18 cellular contexts compared by ENCODE assay signal in the genomic region with DNA sequence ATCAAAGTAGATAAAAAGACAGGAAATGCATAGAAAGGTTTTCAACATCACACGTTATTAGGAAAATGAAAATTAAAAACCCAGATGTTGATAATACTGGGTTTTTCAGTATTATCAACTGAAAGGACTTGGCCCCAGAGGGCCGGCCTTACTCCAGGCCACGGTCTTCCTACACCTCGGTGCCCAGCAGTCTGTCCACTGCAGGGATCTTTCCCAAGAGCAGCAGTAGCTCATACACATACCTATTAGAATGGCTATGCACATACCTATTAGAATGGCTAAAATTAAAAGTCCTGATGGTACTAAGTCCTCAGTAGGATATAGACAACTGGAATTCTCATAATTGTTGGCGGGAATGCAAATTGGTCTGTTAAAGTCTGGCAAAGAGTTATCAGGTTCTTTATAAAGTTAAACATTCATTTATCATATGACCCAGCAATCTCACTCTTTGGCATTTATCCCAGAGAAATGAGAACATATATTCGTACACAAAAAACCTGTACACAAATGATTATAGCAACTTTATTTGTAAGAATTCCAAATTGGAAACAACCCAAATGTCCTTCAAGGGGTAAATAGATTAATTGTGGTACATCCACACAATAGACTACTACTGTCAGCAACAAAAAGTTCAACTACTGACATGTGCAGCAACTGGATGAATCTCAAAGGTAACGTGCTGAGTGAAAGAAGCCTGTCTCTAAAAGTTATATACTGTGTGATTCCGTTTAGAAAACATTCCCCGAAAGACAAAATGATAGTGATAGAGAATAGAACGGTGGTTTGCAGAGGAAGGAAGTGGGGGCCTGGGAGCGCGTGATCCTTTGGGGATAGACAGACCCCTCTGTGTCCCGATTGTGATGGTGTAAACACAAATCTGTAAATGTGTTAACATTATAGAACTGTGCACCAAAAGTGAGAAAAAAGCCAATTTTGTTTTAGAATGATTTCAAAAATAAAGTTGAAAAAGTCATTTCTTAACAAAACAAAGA.
DNase-seq lines count a peak whose midpoint lies in the region; ATAC-seq, FAIRE-seq and TF ChIP-seq lines count a peak whose summit lies in the region.
"Had no signal": no experiment of that assay in that cellular context is flagged by ENCODE, and none has a peak within 500 bp of the region (broad histone marks: within the 10 kb centered on the region; RNA-seq: fewer than 3 reads in every experiment).

No MANE protein-coding gene starts in this region.

- POLR2A ChIA-PET in MCF 10A (lab: Yijun Ruan, JAX) = interaction anchor here (0.9 to 1.2 kb wide), 2 partner anchors 9 to 62 kb away, joined by 3 read pairs; partner anchors contain the start of gene MCTP2

- no peaks in the 10 kb centered on the region for H3K9me1 ChIP-seq in keratinocyte (ENCODE audit: control insufficient read depth, extremely low read depth, insufficient read depth, low read length)

- H3K9ac ChIP-seq in mammary epithelial cell (ENCODE audit: insufficient read depth, low read length) (no peak overlapping the region), keratinocyte (ENCODE audit: control insufficient read depth, extremely low read depth, insufficient read depth, low read length) (no peak overlapping the region)
- H3K9ac ChIP-seq: GM23248 had no signal

- no peak overlapping the region for H3K4me2 ChIP-seq in mammary epithelial cell (ENCODE audit: insufficient read depth, low read depth, low read length)
- H3K4me2 ChIP-seq in keratinocyte (ENCODE audit: control insufficient read depth, extremely low read depth, insufficient read depth, low read depth, low read length) = no peak overlapping the region

- CTCF ChIA-PET in MCF 10A (lab: Yijun Ruan, JAX) (interaction anchor here (0.6 to 1.5 kb wide), 2 partner anchors 29 to 993 kb away, joined by 3 read pairs; no protein-coding TSS in a partner anchor), mammary epithelial cell (lab: Charles Lee; ENCODE audit: low non-redundant PET) (no interaction called here)

- H3K79me2 ChIP-seq in mammary epithelial cell (ENCODE audit: insufficient read depth, low read length) (no peaks in the 10 kb centered on the region), keratinocyte (ENCODE audit: control insufficient read depth, insufficient read depth, low read length) (no peaks in the 10 kb centered on the region)

- H3K4me1 Mint-ChIP-seq in MCF 10A (ENCODE audit: insufficient read depth, unreplicated experiment) = peaks cover 10% of the 10 kb centered on the region

- H3K27me3 ChIP-seq in mammary epithelial cell (ENCODE audit: insufficient read depth, low read length) = no peaks in the 10 kb centered on the region
- no peaks in the 10 kb centered on the region for H3K27me3 ChIP-seq in keratinocyte (ENCODE audit: control insufficient read depth, extremely low read depth, insufficient read depth, low read length)
- no peaks in the 10 kb centered on the region for H3K27me3 ChIP-seq in stomach
- H3K27me3 ChIP-seq in esophagus squamous epithelium = no peaks in the 10 kb centered on the region

- TF ChIP-seq EP300 in stomach (IDR thresholded peaks at IDR 0.05) = no peak

- H3K4me3 ChIP-seq in mammary epithelial cell (replicated peaks in 1 of 3; ENCODE audit: insufficient read depth in 1 of 3, low read depth in 2 of 3, low read length in 3 of 3) = no peak overlapping the region
- no peak overlapping the region for H3K4me3 ChIP-seq in keratinocyte (ENCODE audit: control insufficient read depth in 2 of 3, extremely low read depth in 1 of 3, insufficient read depth in 2 of 3, low read depth in 1 of 3, low read length in 3 of 3)
- H3K4me3 ChIP-seq in stomach = no peak overlapping the region
- H3K4me3 ChIP-seq in esophagus squamous epithelium = no peak overlapping the region
- H3K4me3 ChIP-seq: GM23248 had no signal

- H4K20me1 ChIP-seq in mammary epithelial cell (ENCODE audit: insufficient read depth, low read length) (no peaks in the 10 kb centered on the region), keratinocyte (ENCODE audit: control insufficient read depth, extremely low read depth, insufficient read depth, low read length) (no peaks in the 10 kb centered on the region)

- H3K9me3 Mint-ChIP-seq in MCF 10A (ENCODE audit: unreplicated experiment) = peaks cover 6% of the 10 kb centered on the region

- H3K27me3 Mint-ChIP-seq in MCF 10A (ENCODE audit: insufficient read depth, unreplicated experiment) = no peaks in the 10 kb centered on the region

- no peak overlapping the region for H3K27ac ChIP-seq in mammary epithelial cell (ENCODE audit: insufficient read depth, low read depth, low read length)
- H3K27ac ChIP-seq in VCaP = peak overlapping the region; percentile 63
- no peak overlapping the region for H3K27ac ChIP-seq in keratinocyte (ENCODE audit: control insufficient read depth, insufficient read depth, low read length)
- peak overlapping the region; percentile 12 to 59 (median 45) for H3K27ac ChIP-seq in stomach
- peak overlapping the region in 1 of 4 donors; percentile 17 for H3K27ac ChIP-seq in esophagus squamous epithelium
- H3K27ac ChIP-seq: GM23248 had no signal

- TF ChIP-seq CTCF in MCF 10A (IDR thresholded peaks at IDR 0.05; ENCODE audit: unreplicated experiment) (no peak), mammary epithelial cell (conservative IDR thresholded peaks at IDR 0.05 in 1 of 2, IDR thresholded peaks at IDR 0.05 in 1 of 2; ENCODE audit: extremely low read depth in 1 of 2, insufficient read depth in 1 of 2, low read depth in 1 of 2, low read length in 2 of 2) (no peak), VCaP (conservative IDR thresholded peaks at IDR 0.05) (no peak), keratinocyte (optimal IDR thresholded peaks at IDR 0.05 in 1 of 3, IDR thresholded peaks at IDR 0.05 in 1 of 3, conservative IDR thresholded peaks at IDR 0.05 in 1 of 3; ENCODE audit: extremely low read depth in 1 of 3, insufficient read depth in 2 of 3, low read length in 3 of 3) (no peak), stomach (IDR thresholded peaks at IDR 0.05) (no peak), esophagus squamous epithelium (IDR thresholded peaks at IDR 0.05) (no peak)

- H3K9me3 ChIP-seq in mammary epithelial cell (replicated peaks; ENCODE audit: insufficient read depth, low read length) (peaks cover 3% of the 10 kb centered on the region), keratinocyte (ENCODE audit: control insufficient read depth, low read depth, low read length) (no peaks in the 10 kb centered on the region), stomach (no peaks in the 10 kb centered on the region), esophagus squamous epithelium (peaks cover 0 to 6% (median 0%) of the 10 kb centered on the region in 3 donors)

- peaks cover 9% of the 10 kb centered on the region for H3K36me3 Mint-ChIP-seq in MCF 10A (ENCODE audit: insufficient read depth, unreplicated experiment)

- no peak overlapping the region for H2AFZ ChIP-seq in mammary epithelial cell (ENCODE audit: low read depth, low read length)
- H2AFZ ChIP-seq in keratinocyte (ENCODE audit: control insufficient read depth, low read length) = no peak overlapping the region
- H2AFZ ChIP-seq: GM23248 had no signal

- BruUV-seq in MCF 10A (replicated peaks; lab: Mats Ljungman, UMichigan) = no TSS peak
- no TSS peak for BruUV-seq in mammary epithelial cell (replicated peaks; lab: Mats Ljungman, UMichigan)

- no peak for ATAC-seq in HG02610 (IDR thresholded peaks at IDR 0.05; ENCODE audit: unreplicated experiment)
- ATAC-seq: Panc1, sciatic nerve had no signal

- no peaks in the 10 kb centered on the region for H3K36me3 ChIP-seq in mammary epithelial cell (ENCODE audit: insufficient read depth, low read length)
- H3K36me3 ChIP-seq in keratinocyte (ENCODE audit: control insufficient read depth in 2 of 2, extremely low read depth in 1 of 2, insufficient read depth in 2 of 2, low read length in 2 of 2) = peaks cover 0 to 4% of the 10 kb centered on the region in 2 experiments
- no peaks in the 10 kb centered on the region for H3K36me3 ChIP-seq in stomach
- H3K36me3 ChIP-seq in esophagus squamous epithelium = no peaks in the 10 kb centered on the region

- H3K4me3 Mint-ChIP-seq in MCF 10A (ENCODE audit: unreplicated experiment) = no peak overlapping the region

- intact Hi-C loops in MCF 10A (cut with micrococcal nuclease) = no loop called here
- intact Hi-C loops in mammary epithelial cell (cut with micrococcal nuclease) = no loop called here
- intact Hi-C loops in stomach (cut with DNase I; ENCODE audit: low total_unique reads) = no loop called here
- intact Hi-C loops in esophagus squamous epithelium (cut with DNase I) = no loop called here

- WGBS in mammary epithelial cell (ENCODE audit: low coverage, missing lambda C conversion rate) = 98% methylated on average over 13 of the region's 13 CpGs
- WGBS in stomach, 5 donors = 32 to 44% (median 40%) methylated on average over 13 of the region's 13 CpGs
- WGBS in esophagus squamous epithelium, 2 donors = 52 to 67% methylated on average over 13 of the region's 13 CpGs

- TF ChIP-seq POLR2A in stomach (IDR thresholded peaks at IDR 0.05) = no peak
- no peak for TF ChIP-seq POLR2A in esophagus squamous epithelium (IDR thresholded peaks at IDR 0.05)

- DNase-seq in MCF 10A (ENCODE audit: unreplicated experiment) (no peak), mammary epithelial cell (no peak), keratinocyte (ENCODE audit: low read depth, low spot score) (no peak), stomach (no peak), dedifferentiated amniotic fluid mesenchymal stem cell (ENCODE audit: extremely low spot score) (no peak), esophagus squamous epithelium (lab: John Stamatoyannopoulos, UW) (no peak)
- DNase-seq: aorta; dermis blood vessel endothelial cell; DMS53; GM23248; NCI-H187; NCI-H526; stimulated activated CD4-positive, alpha-beta T cell treated with anti-CD3 and anti-CD28 coated beads, Interleukin-4, amount 100 ng/mL, for 24 hours had no signal

- FAIRE-seq in keratinocyte (lab: Jason Lieb, UNC) = peak; percentile 5
- FAIRE-seq: urothelium cell line had no signal

- peak overlapping the region; percentile 2 for H3K27ac Mint-ChIP-seq in MCF 10A (ENCODE audit: low read depth, unreplicated experiment)

- H3K4me1 ChIP-seq in mammary epithelial cell (ENCODE audit: insufficient read depth, low read length) (no peaks in the 10 kb centered on the region), keratinocyte (ENCODE audit: control insufficient read depth, extremely low read depth, insufficient read depth, low read length) (no peaks in the 10 kb centered on the region), stomach (peaks cover 0 to 46% (median 14%) of the 10 kb centered on the region in 4 donors), esophagus squamous epithelium (peaks cover 0 to 9% (median 0%) of the 10 kb centered on the region in 3 donors)

- in situ Hi-C loops in mammary epithelial cell (cut with MboI; ENCODE audit: low sequenced_read_pairs in 2 of 2) = loop anchor here in 1 of 2 donors (10.0 kb wide), 1 partner anchor 59 kb away; the partner anchor contains the start of gene MCTP2

- dilution Hi-C loops in mammary epithelial cell (cut with HindIII; ENCODE audit: low sequenced_read_pairs) (no loop called here), keratinocyte (cut with MboI; ENCODE audit: extremely low pct_ligation_motif_present, low sequenced_read_pairs) (no loop called here)

Comparison
In these comparisons a context has a peak if more than half of its experiments do, and no peak if none do; other contexts are left out.
1. H3K27ac ChIP-seq: peak in VCaP (single experiment) and stomach (5 of 5); none in mammary epithelial cell (single experiment) and keratinocyte (single experiment).